Comparison of ENCODE assay signal across 2 cellular contexts in the genomic region with DNA sequence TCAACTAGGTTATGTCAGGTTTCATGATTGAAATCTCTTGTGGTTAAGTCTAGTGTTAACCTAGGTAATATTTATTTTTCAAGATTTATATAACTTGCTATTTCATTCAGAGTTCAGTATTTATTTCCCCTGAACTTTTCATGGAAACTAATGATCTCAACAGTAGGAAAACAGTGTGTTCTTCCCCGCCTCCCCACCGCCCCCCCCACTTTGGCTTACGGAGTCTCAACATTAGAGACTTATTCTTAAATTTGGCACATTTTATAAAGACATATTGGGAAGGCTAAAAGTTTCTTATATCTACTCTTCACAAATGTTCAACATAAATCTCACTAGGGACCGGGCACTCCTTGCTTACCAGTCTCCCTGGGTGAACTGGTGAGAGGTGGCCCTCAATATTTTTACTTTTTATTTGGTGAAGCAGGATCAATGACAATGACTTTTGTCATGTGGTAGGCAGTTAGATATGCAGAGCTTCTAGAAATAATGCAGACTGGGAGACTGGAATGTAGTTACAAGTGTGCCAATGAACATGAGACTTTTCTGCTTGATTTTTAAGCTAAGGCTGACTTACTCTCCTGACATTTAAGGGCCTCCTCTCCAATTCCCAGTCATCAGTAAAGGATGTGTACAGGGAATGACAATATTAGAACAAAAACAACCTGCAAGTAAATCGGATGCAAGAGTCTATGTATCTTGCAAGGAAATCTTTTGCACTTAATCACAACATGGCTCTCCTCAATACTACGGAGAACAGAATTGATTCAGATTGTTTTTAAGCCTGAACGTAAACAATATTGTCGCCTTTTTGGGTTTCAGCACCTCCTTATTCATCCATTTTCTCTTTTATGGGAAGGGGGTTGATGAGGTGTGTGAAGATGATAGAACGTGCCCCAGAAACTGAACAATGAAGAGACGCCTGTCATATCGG.
TF ChIP-seq lines count a peak whose summit lies in the region.

No MANE protein-coding gene starts in this region.

TF ChIP-seq in GM12878, 131 proteins besides CTCF, POLR2A, EP300 and RAD21 (continued from another document):
- TF ChIP-seq CREM (IDR thresholded peaks at IDR 0.05; ENCODE audit: low read depth), result no peak

TF ChIP-seq in liver, 16 proteins besides CTCF, POLR2A, EP300 and RAD21:
- TF ChIP-seq REST (IDR thresholded peaks at IDR 0.05) (no peak), YY1 (IDR thresholded peaks at IDR 0.05) (no peak), ATF3 (IDR thresholded peaks at IDR 0.05) (no peak), JUND (IDR thresholded peaks at IDR 0.05) (no peak), HNF4G (IDR thresholded peaks at IDR 0.05) (no peak), SP1 (IDR thresholded peaks at IDR 0.05) (no peak), RXRA (IDR thresholded peaks at IDR 0.05) (no peak), NR2F2 (IDR thresholded peaks at IDR 0.05) (no peak), FOXA2 (IDR thresholded peaks at IDR 0.05) (no peak), TAF1 (conservative IDR thresholded peaks at IDR 0.05) (no peak), EGR1 (IDR thresholded peaks at IDR 0.05; ENCODE audit: low read depth in 2 of 2) (no peak)
TF ChIP-seq in liver: peak in this region for 0.
